Comparison of ENCODE assay signal across 8 cellular contexts in genomic region chr20:34037121-34037520, GRCh38. TPM values are rescaled to one million over a fixed set of nuclear protein-coding genes. Genes with fewer than 3 reads are reported as not detected.
DNase-seq lines count a peak whose midpoint lies in the region; ATAC-seq and TF ChIP-seq lines count a peak whose summit lies in the region.

No MANE protein-coding gene starts in this region.

- peak overlapping the region; percentile 42 to 80 (median 63) for H3K27ac Mint-ChIP-seq in CD4-positive, CD25-positive, alpha-beta regulatory T cell
- H3K27ac Mint-ChIP-seq in activated CD4-positive, alpha-beta T cell treated with anti-CD3 and anti-CD28 coated beads, Interleukin-2, amount 10 ng/mL, durations not matched to agents 7 days and 5 days = peak overlapping the region; percentile 71
- peak overlapping the region; percentile 77 for H3K27ac Mint-ChIP-seq in central memory CD8-positive, alpha-beta T cell (ENCODE audit: low read depth)

- no peaks in the 10 kb centered on the region for H3K9me3 ChIP-seq in CD4-positive, CD25-positive, alpha-beta regulatory T cell (ENCODE audit: control insufficient read depth in 2 of 2, low read length in 2 of 2)
- H3K9me3 ChIP-seq in spleen = no peaks in the 10 kb centered on the region

- peaks cover 25% of the 10 kb centered on the region for H3K36me3 ChIP-seq in CD4-positive, CD25-positive, alpha-beta regulatory T cell (ENCODE audit: control insufficient read depth, insufficient read depth, low read length)
- peaks cover under 1 to 28% (median 19%) of the 10 kb centered on the region in 6 donors for H3K36me3 ChIP-seq in spleen

- CTCF ChIA-PET in activated CD4-positive, alpha-beta T cell treated with anti-CD3 and anti-CD28 coated beads, Interleukin-2, amount 10 ng/mL, durations not matched to agents 7 days and 5 days (lab: Charles Lee) = interaction anchor here (1.0 to 1.5 kb wide), 2 partner anchors 9 to 149 kb away, joined by 3 read pairs; no protein-coding TSS in a partner anchor

- no peaks in the 10 kb centered on the region for H3K27me3 ChIP-seq in CD4-positive, CD25-positive, alpha-beta regulatory T cell (ENCODE audit: control insufficient read depth, insufficient read depth, low read length)
- H3K27me3 ChIP-seq in spleen (replicated peaks in 1 of 7) = no peaks in the 10 kb centered on the region

- peak overlapping the region; percentile 60 for H3K27ac ChIP-seq in CD4-positive, CD25-positive, alpha-beta regulatory T cell (ENCODE audit: insufficient read depth, low read length, poor library complexity, severe bottlenecking)
- peak overlapping the region in 1 of 8 donors; percentile 33 for H3K27ac ChIP-seq in spleen

- DNase-seq in CD4-positive, CD25-positive, alpha-beta regulatory T cell = peak; percentile 7 to 74 (median 38)
- DNase-seq in activated CD4-positive, alpha-beta T cell treated with anti-CD3 and anti-CD28 coated beads, Interleukin-2, amount 10 ng/mL, durations not matched to agents 7 days and 5 days = peak; percentile 66
- DNase-seq in central memory CD8-positive, alpha-beta T cell (ENCODE audit: low spot score in 2 of 2) = no peak
- peak; percentile 75 for DNase-seq in spleen

- intact Hi-C loops in spleen (cut with DNase I; ENCODE audit: low total_unique reads) = no loop called here

- no peak for TF ChIP-seq POLR2A in spleen (IDR thresholded peaks at IDR 0.05)

- POLR2A ChIA-PET in activated CD4-positive, alpha-beta T cell treated with anti-CD3 and anti-CD28 coated beads, Interleukin-2, amount 10 ng/mL, durations not matched to agents 7 days and 5 days (lab: Charles Lee) = no interaction called here

- no peaks in the 10 kb centered on the region for H3K27me3 Mint-ChIP-seq in CD4-positive, CD25-positive, alpha-beta regulatory T cell
- no peaks in the 10 kb centered on the region for H3K27me3 Mint-ChIP-seq in activated CD4-positive, alpha-beta T cell treated with anti-CD3 and anti-CD28 coated beads, Interleukin-2, amount 10 ng/mL, durations not matched to agents 7 days and 5 days
- H3K27me3 Mint-ChIP-seq in central memory CD8-positive, alpha-beta T cell = no peaks in the 10 kb centered on the region

- H3K4me1 Mint-ChIP-seq in CD4-positive, CD25-positive, alpha-beta regulatory T cell = peaks cover 25 to 92% (median 64%) of the 10 kb centered on the region in 4 donors
- peaks cover 45% of the 10 kb centered on the region for H3K4me1 Mint-ChIP-seq in activated CD4-positive, alpha-beta T cell treated with anti-CD3 and anti-CD28 coated beads, Interleukin-2, amount 10 ng/mL, durations not matched to agents 7 days and 5 days
- peaks cover 86% of the 10 kb centered on the region for H3K4me1 Mint-ChIP-seq in central memory CD8-positive, alpha-beta T cell

- H3K9me3 Mint-ChIP-seq in CD4-positive, CD25-positive, alpha-beta regulatory T cell = no peaks in the 10 kb centered on the region
- no peaks in the 10 kb centered on the region for H3K9me3 Mint-ChIP-seq in activated CD4-positive, alpha-beta T cell treated with anti-CD3 and anti-CD28 coated beads, Interleukin-2, amount 10 ng/mL, durations not matched to agents 7 days and 5 days
- no peaks in the 10 kb centered on the region for H3K9me3 Mint-ChIP-seq in central memory CD8-positive, alpha-beta T cell

- H3K4me3 ChIP-seq in CD4-positive, CD25-positive, alpha-beta regulatory T cell (ENCODE audit: low read depth, low read length) = peak overlapping the region; percentile 63
- no peak overlapping the region for H3K4me3 ChIP-seq in spleen

- peak; percentile 97 to 98 for ATAC-seq in CD4-positive, CD25-positive, alpha-beta regulatory T cell (ENCODE audit: low read depth in 2 of 2)
- peak; percentile 91 for ATAC-seq in central memory CD8-positive, alpha-beta T cell (replicated peaks; ENCODE audit: extremely low read depth, poor library complexity, severe bottlenecking)
- ATAC-seq in HG03439 (IDR thresholded peaks at IDR 0.05; ENCODE audit: unreplicated experiment) (no peak), HG03378 (IDR thresholded peaks at IDR 0.05; ENCODE audit: unreplicated experiment) (no peak), GM21619 (IDR thresholded peaks at IDR 0.05; ENCODE audit: unreplicated experiment) (no peak), HG03175 (IDR thresholded peaks at IDR 0.05; ENCODE audit: unreplicated experiment) (no peak)

- 54 to 79% (median 60%) methylated on average over 4 of the region's 4 CpGs for WGBS in spleen, 5 donors

- H3K36me3 Mint-ChIP-seq in CD4-positive, CD25-positive, alpha-beta regulatory T cell = peaks cover 13% of the 10 kb centered on the region
- H3K36me3 Mint-ChIP-seq in activated CD4-positive, alpha-beta T cell treated with anti-CD3 and anti-CD28 coated beads, Interleukin-2, amount 10 ng/mL, durations not matched to agents 7 days and 5 days (ENCODE audit: low read depth) = peaks cover 24% of the 10 kb centered on the region
- peaks cover 24% of the 10 kb centered on the region for H3K36me3 Mint-ChIP-seq in central memory CD8-positive, alpha-beta T cell (ENCODE audit: insufficient read depth)

- peak overlapping the region in 3 of 4 donors; percentile 18 to 72 (median 71) for H3K4me3 Mint-ChIP-seq in CD4-positive, CD25-positive, alpha-beta regulatory T cell
- H3K4me3 Mint-ChIP-seq in activated CD4-positive, alpha-beta T cell treated with anti-CD3 and anti-CD28 coated beads, Interleukin-2, amount 10 ng/mL, durations not matched to agents 7 days and 5 days = no peak overlapping the region
- peak overlapping the region; percentile 9 for H3K4me3 Mint-ChIP-seq in central memory CD8-positive, alpha-beta T cell

- TF ChIP-seq CTCF in spleen (IDR thresholded peaks at IDR 0.05 in 8 of 11, conservative IDR thresholded peaks at IDR 0.05 in 3 of 11) = no peak

- H3K4me1 ChIP-seq in CD4-positive, CD25-positive, alpha-beta regulatory T cell (ENCODE audit: control insufficient read depth, insufficient read depth, low read length, poor library complexity, severe bottlenecking) = peaks cover 32% of the 10 kb centered on the region
- H3K4me1 ChIP-seq in spleen = peaks cover 16 to 79% (median 31%) of the 10 kb centered on the region in 6 donors

RNA-seq across cellular contexts. Expression of gene RALY, which starts 43.4 kb away (rescaled TPM):
- total RNA-seq in CD4-positive, CD25-positive, alpha-beta regulatory T cell = 170 TPM
- polyA plus RNA-seq in CD4-positive, CD25-positive, alpha-beta regulatory T cell = 100 to 1,000 TPM; 160 to 216 (median 194) TPM
- total RNA-seq in activated CD4-positive, alpha-beta T cell treated with anti-CD3 and anti-CD28 coated beads, Interleukin-2, amount 10 ng/mL, durations not matched to agents 7 days and 5 days = 100 to 1,000 TPM; 208 to 229 TPM
- 100 to 1,000 TPM in 2 of 7 donors, 10 to 100 TPM in 5; 72.9 to 107 (median 99.5) TPM for total RNA-seq in spleen
- 100 to 1,000 TPM in 2 of 3 donors, 10 to 100 TPM in 1; 91.4 to 133 (median 120) TPM for polyA plus RNA-seq in spleen

Comparison
In these comparisons a context has a peak if more than half of its experiments do, and no peak if none do; other contexts are left out.
1. ATAC-seq: peak in CD4-positive, CD25-positive, alpha-beta regulatory T cell (2 of 2) and central memory CD8-positive, alpha-beta T cell (single experiment); none in HG03439 (single experiment), HG03378 (single experiment), GM21619 (single experiment) and HG03175 (single experiment).
2. DNase-seq: peak in CD4-positive, CD25-positive, alpha-beta regulatory T cell (3 of 3), activated CD4-positive, alpha-beta T cell treated with anti-CD3 and anti-CD28 coated beads, Interleukin-2, amount 10 ng/mL, durations not matched to agents 7 days and 5 days (single experiment) and spleen (single experiment); none in central memory CD8-positive, alpha-beta T cell (0 of 2).
3. Peak in every context shown above with its lines, with median percentiles within 50 percentile points of each other: H3K27ac Mint-ChIP-seq.